16 cellular contexts compared by ENCODE assay signal in genomic region chr5:170755679-170756456, GRCh38. TPM values are rescaled to one million over a fixed set of nuclear protein-coding genes. Genes with fewer than 3 reads are reported as not detected.
DNase-seq lines count a peak whose midpoint lies in the region; ATAC-seq and TF ChIP-seq lines count a peak whose summit lies in the region.
"Had no signal": no experiment of that assay in that cellular context is flagged by ENCODE, and none has a peak within 500 bp of the region (broad histone marks: within the 10 kb centered on the region; RNA-seq: fewer than 3 reads in every experiment).

No MANE protein-coding gene starts in this region.

- H3K4me1 ChIP-seq in duodenal mucosa (ENCODE audit: control insufficient read depth in 1 of 2, insufficient read depth in 2 of 2, low read length in 2 of 2): peaks cover 60 to 65% of the 10 kb centered on the region in 2 donors
- H3K4me1 ChIP-seq in aorta (ENCODE audit: control insufficient read depth in 1 of 2, insufficient read depth in 2 of 2, low read length in 2 of 2): peaks cover 0 to 6% of the 10 kb centered on the region in 2 donors

- H3K36me3 Mint-ChIP-seq in osteocyte (ENCODE audit: unreplicated experiment) (no peaks in the 10 kb centered on the region), nephron progenitor cell (ENCODE audit: low read depth) (no peaks in the 10 kb centered on the region)
- H3K36me3 Mint-ChIP-seq: CD4-positive, CD25-positive, alpha-beta regulatory T cell; natural killer cell treated with Interleukin-12 subunit alpha and Interleukin-12 subunit beta and Interleukin-15 and Interleukin-18, amount 100 ng/mL, for 72 hours had no signal

- H3K27ac ChIP-seq in duodenal mucosa (ENCODE audit: low read depth, low read length) (peak overlapping the region; percentile 53), dorsolateral prefrontal cortex (no peak overlapping the region), aorta (ENCODE audit: low read depth in 1 of 2, low read length in 2 of 2) (no peak overlapping the region)

- H3K27me3 Mint-ChIP-seq in osteocyte (ENCODE audit: unreplicated experiment): no peaks in the 10 kb centered on the region
- H3K27me3 Mint-ChIP-seq in nephron progenitor cell (ENCODE audit: low read depth, poor library complexity): peaks cover 3% of the 10 kb centered on the region

- 93 to 94% methylated on average over 7 of the region's 7 CpGs for WGBS in aorta, 2 donors

- H3K4me3 ChIP-seq in duodenal mucosa (ENCODE audit: low read depth in 1 of 2, low read length in 2 of 2) (peak overlapping the region; percentile 14 to 24), dorsolateral prefrontal cortex (no peak overlapping the region), aorta (ENCODE audit: low read length in 2 of 2) (no peak overlapping the region)

- H3K9ac ChIP-seq in duodenal mucosa (ENCODE audit: low read depth in 1 of 2, low read length in 2 of 2): peak overlapping the region; percentile 40 to 44

- H3K9me3 ChIP-seq in duodenal mucosa (ENCODE audit: control insufficient read depth in 1 of 2, low read length in 2 of 2) (no peaks in the 10 kb centered on the region), aorta (ENCODE audit: control insufficient read depth, low read length) (no peaks in the 10 kb centered on the region)

- TF ChIP-seq CTCF in osteocyte (IDR thresholded peaks at IDR 0.05): no peak
- no peak for TF ChIP-seq CTCF in dorsolateral prefrontal cortex (IDR thresholded peaks at IDR 0.05 in 54 of 56, conservative IDR thresholded peaks at IDR 0.05 in 2 of 56; ENCODE audit: low read depth in 1 of 56, partially characterized antibody in 56 of 56)
- TF ChIP-seq CTCF in nephron progenitor cell (IDR thresholded peaks at IDR 0.05): no peak

- DNase-seq in DMS79 treated with DMSO at 0.1 percent for 48 hours (lab: John Stamatoyannopoulos, UW) (peak; percentile 85), NCI-H2196 (lab: John Stamatoyannopoulos, UW; ENCODE audit: unreplicated experiment) (peak; percentile 34), osteocyte (ENCODE audit: extremely low spot score, unreplicated experiment) (no peak), dorsolateral prefrontal cortex (no peak), nephron progenitor cell (no peak), aorta (no peak)
- DNase-seq: activated CD4-positive, CD25-positive, alpha-beta regulatory T cell; activated T-cell treated with anti-CD3 and anti-CD28 coated beads, Interleukin-2, amount 50 U/mL, for 72 hours; CD4-positive, CD25-positive, alpha-beta regulatory T cell; NCI-H187 treated with DMSO at 0.1 percent for 48 hours; stimulated activated CD4-positive, alpha-beta T cell treated with anti-CD3 and anti-CD28 coated beads, Interleukin-12 subunit alpha, Interleukin-12 subunit beta, amount 100 ng/mL, for 4 hours had no signal

- H3K4me1 Mint-ChIP-seq in osteocyte (ENCODE audit: unreplicated experiment): peaks cover 63% of the 10 kb centered on the region
- peaks cover 18% of the 10 kb centered on the region for H3K4me1 Mint-ChIP-seq in nephron progenitor cell
- H3K4me1 Mint-ChIP-seq: CD4-positive, CD25-positive, alpha-beta regulatory T cell had no signal

- intact Hi-C loops in dorsolateral prefrontal cortex (cut with DNase I): no loop called here
- intact Hi-C loops in aorta (cut with DNase I): no loop called here

- H3K4me3 Mint-ChIP-seq in osteocyte (ENCODE audit: unreplicated experiment) (peak overlapping the region; percentile 5), nephron progenitor cell (no peak overlapping the region)
- H3K4me3 Mint-ChIP-seq: activated T-cell treated with anti-CD3 and anti-CD28 coated beads, Interleukin-2, amount 50 U/mL, for 72 hours; CD4-positive, CD25-positive, alpha-beta regulatory T cell; natural killer cell treated with Interleukin-12 subunit alpha and Interleukin-12 subunit beta and Interleukin-15 and Interleukin-18, amount 100 ng/mL, for 72 hours had no signal

- H3K9me3 Mint-ChIP-seq in osteocyte (ENCODE audit: unreplicated experiment) (no peaks in the 10 kb centered on the region), nephron progenitor cell (no peaks in the 10 kb centered on the region)
- H3K9me3 Mint-ChIP-seq: natural killer cell treated with Interleukin-12 subunit alpha and Interleukin-12 subunit beta and Interleukin-15 and Interleukin-18, amount 100 ng/mL, for 72 hours had no signal

- ATAC-seq in GM19467 (IDR thresholded peaks at IDR 0.05; ENCODE audit: unreplicated experiment) (no peak), aorta (ENCODE audit: low FRiP score) (no peak)
- ATAC-seq: activated T-cell treated with anti-CD3 and anti-CD28 coated beads, Interleukin-2, amount 50 U/mL, for 72 hours; natural killer cell treated with Interleukin-12 subunit alpha and Interleukin-12 subunit beta and Interleukin-15 and Interleukin-18, amount 100 ng/mL, for 72 hours had no signal

- H3K27me3 ChIP-seq in duodenal mucosa (ENCODE audit: control insufficient read depth in 1 of 2, insufficient read depth in 2 of 2, low read length in 2 of 2) (no peaks in the 10 kb centered on the region), dorsolateral prefrontal cortex (peaks cover 0 to 28% (median 7%) of the 10 kb centered on the region in 45 donors), aorta (ENCODE audit: control insufficient read depth in 1 of 2, insufficient read depth in 2 of 2, low read length in 1 of 2) (no peaks in the 10 kb centered on the region)

- H3K27ac Mint-ChIP-seq in osteocyte (ENCODE audit: unreplicated experiment) (peak overlapping the region; percentile 67), nephron progenitor cell (no peak overlapping the region)
- H3K27ac Mint-ChIP-seq: activated T-cell treated with anti-CD3 and anti-CD28 coated beads, Interleukin-2, amount 50 U/mL, for 72 hours; CD4-positive, CD25-positive, alpha-beta regulatory T cell; natural killer cell treated with Interleukin-12 subunit alpha and Interleukin-12 subunit beta and Interleukin-15 and Interleukin-18, amount 100 ng/mL, for 72 hours had no signal

- H3K36me3 ChIP-seq in duodenal mucosa (ENCODE audit: control insufficient read depth in 1 of 2, insufficient read depth in 2 of 2, low read length in 2 of 2) (no peaks in the 10 kb centered on the region), aorta (ENCODE audit: control insufficient read depth in 1 of 2, insufficient read depth in 2 of 2, low read length in 1 of 2) (no peaks in the 10 kb centered on the region)

RNA-seq across cellular contexts. Expression of gene GABRP, which starts 27.7 kb away (rescaled TPM):
- not detected in 2 replicates for total RNA-seq in osteocyte
- 1 to 10 TPM in 1 of 120 experiments, under 1 TPM in 3, not detected in 116; 0.19 to 1.1 (median 0.90) TPM for total RNA-seq in dorsolateral prefrontal cortex
- total RNA-seq in aorta: under 1 TPM in 1 of 2 donors, not detected in 1; 0.72 TPM
- polyA plus RNA-seq in aorta: under 1 TPM in 1 of 2 donors, not detected in 1; 0.75 TPM
- total RNA-seq: activated T-cell treated with anti-CD3 and anti-CD28 coated beads, Interleukin-2, amount 50 U/mL, for 72 hours; CD4-positive, CD25-positive, alpha-beta regulatory T cell; HT1080; natural killer cell treated with Interleukin-12 subunit alpha and Interleukin-12 subunit beta and Interleukin-15 and Interleukin-18, amount 100 ng/mL, for 72 hours; SK-MEL-5 had no signal
- polyA plus RNA-seq: CD4-positive, CD25-positive, alpha-beta regulatory T cell had no signal

Comparison
In these comparisons a context has a peak if more than half of its experiments do, and no peak if none do; other contexts are left out.
1. DNase-seq: peak in DMS79 treated with DMSO at 0.1 percent for 48 hours (single experiment) and NCI-H2196 (single experiment); none in osteocyte (single experiment), dorsolateral prefrontal cortex (0 of 10), nephron progenitor cell (single experiment) and aorta (0 of 2).
2. H3K4me3 ChIP-seq: peak in duodenal mucosa (2 of 2); none in dorsolateral prefrontal cortex (0 of 59) and aorta (0 of 2).